30 cellular contexts compared by ENCODE assay signal in genomic region chr11:113578715-113579250, GRCh38.
"Had no signal": no experiment of that assay in that cellular context is flagged by ENCODE, and none has a peak within 500 bp of the region (broad histone marks: within the 10 kb centered on the region; RNA-seq: fewer than 3 reads in every experiment).

No MANE protein-coding gene starts in this region.

- H3K9me3 ChIP-seq: adrenal gland, body of pancreas, left ventricle myocardium inferior, neutrophil, ovary, prostate gland, sigmoid colon, stomach, thyroid gland, upper lobe of left lung had no signal

- H3K27ac ChIP-seq: adrenal gland, body of pancreas, left ventricle myocardium inferior, neutrophil, ovary, prostate gland, sigmoid colon, stomach, thyroid gland, upper lobe of left lung had no signal

- ATAC-seq: activated CD8-positive, alpha-beta T cell treated with anti-CD3 and anti-CD28 coated beads for 36 hours; body of pancreas; effector memory CD8-positive, alpha-beta T cell; esophagus mucosa had no signal

- H3K27me3 ChIP-seq: adrenal gland, body of pancreas, neutrophil, ovary, sigmoid colon, stomach, thyroid gland, upper lobe of left lung had no signal

- FAIRE-seq: endothelial cell of umbilical vein, frontal cortex, islet of Langerhans, small intestine had no signal

- H3K4me3 Mint-ChIP-seq: activated B cell treated with CpG ODN at 0.5 μM for 24 hours; activated CD8-positive, alpha-beta T cell treated with anti-CD3 and anti-CD28 coated beads for 36 hours; activated naive CD8-positive, alpha-beta T cell treated with anti-CD3 and anti-CD28 coated beads for 36 hours; effector memory CD8-positive, alpha-beta T cell; natural killer cell; stimulated activated effector memory CD8-positive, alpha-beta T cell treated with anti-CD3 and anti-CD28 coated beads, Interleukin-12 subunit alpha, Interleukin-12 subunit beta, amount 100 ng/mL, for 72 hours had no signal

- H3K4me3 ChIP-seq: adrenal gland, body of pancreas, left ventricle myocardium inferior, lung, ovary, prostate gland, sigmoid colon, stomach, thyroid gland, upper lobe of left lung had no signal

- DNase-seq: activated B cell treated with CpG ODN at 0.5 μM for 24 hours; activated CD4-positive, alpha-beta T cell treated with anti-CD3 and anti-CD28 coated beads, Interleukin-2, amount 50 U/mL, for 1 hour; activated CD8-positive, alpha-beta T cell treated with anti-CD3 and anti-CD28 coated beads for 36 hours; activated effector memory CD4-positive, alpha-beta T cell treated with Interleukin-2 at 50 U/mL for 16 hours; activated naive CD4-positive, alpha-beta T cell treated with Interleukin-2 at 50 U/mL for 16 hours; activated naive CD8-positive, alpha-beta T cell treated with anti-CD3 and anti-CD28 coated beads for 36 hours; activated T-cell treated with anti-CD3 and anti-CD28 coated beads for 4 hours; adrenal gland; aorta; body of pancreas; cortex of kidney; effector memory CD8-positive, alpha-beta T cell; left ventricle myocardium inferior; natural killer cell; ovary; retina; sigmoid colon; small intestine; stimulated activated CD4-positive, alpha-beta T cell treated with anti-CD3 and anti-CD28 coated beads, Interleukin-4, amount 100 ng/mL, for 24 hours; stomach; thyroid gland had no signal

- H3K36me3 Mint-ChIP-seq: activated naive CD8-positive, alpha-beta T cell treated with anti-CD3 and anti-CD28 coated beads for 36 hours; natural killer cell; stimulated activated effector memory CD8-positive, alpha-beta T cell treated with anti-CD3 and anti-CD28 coated beads, Interleukin-12 subunit alpha, Interleukin-12 subunit beta, amount 100 ng/mL, for 72 hours had no signal

- H3K9me3 Mint-ChIP-seq: activated B cell treated with CpG ODN at 0.5 μM for 24 hours; activated CD8-positive, alpha-beta T cell treated with anti-CD3 and anti-CD28 coated beads for 36 hours; activated naive CD8-positive, alpha-beta T cell treated with anti-CD3 and anti-CD28 coated beads for 36 hours; effector memory CD8-positive, alpha-beta T cell; natural killer cell; stimulated activated effector memory CD8-positive, alpha-beta T cell treated with anti-CD3 and anti-CD28 coated beads, Interleukin-12 subunit alpha, Interleukin-12 subunit beta, amount 100 ng/mL, for 72 hours had no signal

- H3K4me1 ChIP-seq: adrenal gland, body of pancreas, prostate gland, sigmoid colon, stomach, upper lobe of left lung had no signal

- H3K4me1 Mint-ChIP-seq: activated B cell treated with CpG ODN at 0.5 μM for 24 hours, natural killer cell had no signal

- H3K36me3 ChIP-seq: adrenal gland, left ventricle myocardium inferior, neutrophil, ovary, prostate gland, sigmoid colon, stomach, thyroid gland, upper lobe of left lung had no signal

- H3K27ac Mint-ChIP-seq: activated B cell treated with CpG ODN at 0.5 μM for 24 hours; activated CD8-positive, alpha-beta T cell treated with anti-CD3 and anti-CD28 coated beads for 36 hours; activated naive CD8-positive, alpha-beta T cell treated with anti-CD3 and anti-CD28 coated beads for 36 hours; effector memory CD8-positive, alpha-beta T cell; natural killer cell; stimulated activated effector memory CD8-positive, alpha-beta T cell treated with anti-CD3 and anti-CD28 coated beads, Interleukin-12 subunit alpha, Interleukin-12 subunit beta, amount 100 ng/mL, for 72 hours had no signal
